8 cellular contexts compared by ENCODE assay signal in the genomic region with DNA sequence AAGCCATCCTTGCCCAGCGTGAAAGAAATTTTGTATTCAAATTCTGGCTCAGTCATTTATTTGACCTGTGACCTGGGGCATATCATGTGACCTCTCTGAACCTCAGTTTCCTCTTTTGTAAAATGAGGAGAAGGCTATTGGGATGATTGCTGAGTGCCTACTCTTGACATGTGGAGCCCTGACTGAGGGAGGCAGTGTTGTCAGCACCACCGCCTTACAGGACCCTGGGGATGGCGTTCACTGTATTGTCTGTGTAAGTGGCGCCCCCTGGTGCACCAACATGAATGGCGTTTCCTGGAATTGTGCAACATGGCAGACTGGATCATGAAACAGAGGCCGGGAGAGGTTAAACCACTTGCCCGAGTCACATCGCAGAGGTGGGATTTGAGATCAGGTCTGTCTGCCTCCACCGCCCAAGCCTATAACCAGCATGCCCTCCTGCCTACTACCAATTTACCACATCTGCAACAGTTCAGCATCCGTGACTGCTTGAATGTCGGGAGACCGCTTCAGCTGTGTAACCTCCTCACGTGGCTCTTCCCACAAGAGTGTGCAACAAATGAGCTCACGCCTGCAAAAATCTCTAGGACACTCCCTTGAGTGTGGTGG. TPM values are rescaled to one million over a fixed set of nuclear protein-coding genes. Genes with fewer than 3 reads are reported as not detected.
DNase-seq lines count a peak whose midpoint lies in the region; ATAC-seq and TF ChIP-seq lines count a peak whose summit lies in the region.

No MANE protein-coding gene starts in this region.

- H3K27me3 ChIP-seq in HAP-1 (ENCODE audit: low read depth) (no peaks in the 10 kb centered on the region), hepatocyte (peaks cover 13% of the 10 kb centered on the region)

- H3K79me2 ChIP-seq in hepatocyte = no peaks in the 10 kb centered on the region

- DNase-seq in DMS114 treated with DMSO at 0.1 percent for 48 hours (lab: John Stamatoyannopoulos, UW; ENCODE audit: unreplicated experiment) = peak; percentile 77
- peak; percentile 86 to 96 for DNase-seq in HAP-1 (ENCODE audit: low spot score in 2 of 2)
- DNase-seq in NCI-H187 (lab: John Stamatoyannopoulos, UW) = peak; percentile 81 to 89
- peak; percentile 47 to 75 (median 59) for DNase-seq in T-helper 17 cell
- peak in 56 of 58 donors; percentile 7 to 87 (median 65) for DNase-seq in anterior cingulate cortex (lab: John Stamatoyannopoulos, UW)
- peak; percentile 90 for DNase-seq in hepatocyte (ENCODE audit: low spot score)
- DNase-seq in skeletal muscle cell (ENCODE audit: low read depth) = peak; percentile 36

- H3K4me2 ChIP-seq in hepatocyte = no peak overlapping the region

- H3K27me3 Mint-ChIP-seq in T-helper 17 cell = peaks cover 16% of the 10 kb centered on the region

- H3K27ac Mint-ChIP-seq in T-helper 17 cell = no peak overlapping the region

- WGBS in hepatocyte (ENCODE audit: low lambda C conversion rate, missing lambda C conversion rate) = 37% methylated on average over 14 of the region's 14 CpGs

- ATAC-seq in T-helper 17 cell (peak; percentile 98), GM18520 (IDR thresholded peaks at IDR 0.05; ENCODE audit: unreplicated experiment) (no peak)

- peaks cover 3% of the 10 kb centered on the region; the same call in 1 of the 2 replicates for H3K4me1 ChIP-seq in HAP-1
- no peaks in the 10 kb centered on the region for H3K4me1 ChIP-seq in hepatocyte (ENCODE audit: insufficient read depth)

- no peaks in the 10 kb centered on the region for H4K20me1 ChIP-seq in hepatocyte (ENCODE audit: insufficient read depth, poor library complexity, severe bottlenecking)

- no peaks in the 10 kb centered on the region for H3K36me3 Mint-ChIP-seq in T-helper 17 cell (ENCODE audit: low read depth)

- H3K4me3 ChIP-seq in HAP-1 (no peak overlapping the region), hepatocyte (no peak overlapping the region), skeletal muscle cell (ENCODE audit: low read depth, low read length) (peak overlapping the region; percentile 30)

- H3K27ac ChIP-seq in hepatocyte = no peak overlapping the region

- no peaks in the 10 kb centered on the region for H3K9me2 ChIP-seq in hepatocyte (replicated peaks; ENCODE audit: insufficient read depth)

- H3K4me1 Mint-ChIP-seq in T-helper 17 cell = peaks cover 6% of the 10 kb centered on the region

- H3K36me3 ChIP-seq in HAP-1 (replicated peaks) = no peaks in the 10 kb centered on the region
- H3K36me3 ChIP-seq in hepatocyte (replicated peaks; ENCODE audit: insufficient read depth, low read depth) = no peaks in the 10 kb centered on the region

- H3K9me3 ChIP-seq in HAP-1 (no peaks in the 10 kb centered on the region), T-helper 17 cell (ENCODE audit: control insufficient read depth, low read length, poor library complexity, severe bottlenecking) (no peaks in the 10 kb centered on the region), hepatocyte (ENCODE audit: low read depth) (no peaks in the 10 kb centered on the region)

- no peak overlapping the region for H2AFZ ChIP-seq in hepatocyte

- H3K4me3 Mint-ChIP-seq in T-helper 17 cell = peak overlapping the region; percentile 61

- in situ Hi-C loops in HAP-1 (cut with MboI; ENCODE audit: low sequenced_read_pairs) = loop anchor here (5.0 to 10.0 kb wide), 3 partner anchors 84 to 362 kb away; a partner anchor contains a TSS

- TF ChIP-seq CTCF in hepatocyte (IDR thresholded peaks at IDR 0.05; ENCODE audit: poor library complexity) = peak; percentile 84

RNA-seq across cellular contexts. Expression of a gene that starts 20.1 kb away (rescaled TPM):
- total RNA-seq in T-helper 17 cell = not detected
- not detected in 2 replicates for total RNA-seq in hepatocyte
- polyA plus RNA-seq in hepatocyte = not detected in 2 replicates

Comparison
In these comparisons a context has a peak if more than half of its experiments do, and no peak if none do; other contexts are left out.
1. DNase-seq: peak in every context shown above with its lines; median percentile 91 in HAP-1; 90 in hepatocyte; 85 in NCI-H187; 77 in DMS114 treated with DMSO at 0.1 percent for 48 hours; 65 in anterior cingulate cortex; 59 in T-helper 17 cell; 36 in skeletal muscle cell.